ENCODE assay signal across 3 cellular contexts in genomic region chr7:2676576-2676975, GRCh38. TPM values are rescaled to one million over a fixed set of nuclear protein-coding genes. Genes with fewer than 3 reads are reported as not detected.
"Had no signal": no experiment of that assay in that cellular context is flagged by ENCODE, and none has a peak within 500 bp of the region (broad histone marks: within the 10 kb centered on the region; RNA-seq: fewer than 3 reads in every experiment).

No MANE protein-coding gene starts in this region.

RNA-seq across cellular contexts. Expression of gene AMZ1, which starts 11.4 kb away (rescaled TPM):
- total RNA-seq: ascending aorta, endothelial cell of umbilical vein, hepatocyte had no signal
- polyA plus RNA-seq: endothelial cell of umbilical vein had no signal
